ENCODE assay signal across 13 cellular contexts in the genomic region with DNA sequence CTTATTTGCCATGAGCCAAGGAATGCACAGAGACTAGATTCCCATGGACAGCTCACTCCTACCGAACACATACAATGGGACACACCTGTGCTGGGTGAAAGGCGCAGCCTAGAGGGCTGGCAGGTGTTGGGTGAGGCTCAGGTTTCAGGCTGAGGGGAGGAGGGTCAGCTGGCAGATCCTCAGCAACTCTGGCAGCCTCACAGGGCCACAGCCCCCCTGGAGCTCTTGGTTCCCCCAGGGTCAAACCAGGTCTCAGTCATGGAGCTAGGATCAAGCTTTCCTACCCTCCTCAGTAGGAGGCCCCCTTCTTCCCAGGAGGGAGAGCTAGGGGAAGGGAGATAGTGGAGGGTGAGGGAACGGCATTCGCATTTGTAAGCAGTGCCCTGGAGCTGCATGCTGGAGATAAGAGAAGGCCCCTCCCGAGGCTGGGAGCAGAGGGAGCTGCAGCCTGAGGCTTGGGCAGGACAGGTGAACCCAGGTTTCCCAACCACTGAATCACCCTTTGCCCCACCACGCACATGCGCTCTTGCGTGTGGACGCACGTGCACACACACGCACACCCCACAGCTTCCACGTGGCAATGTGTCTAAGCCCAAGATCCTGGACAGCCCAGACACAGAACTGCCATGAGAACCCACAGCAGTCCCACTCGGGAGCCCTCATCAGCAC. TPM values are rescaled to one million over a fixed set of nuclear protein-coding genes. Genes with fewer than 3 reads are reported as not detected.
DNase-seq lines count a peak whose midpoint lies in the region; ATAC-seq, FAIRE-seq and TF ChIP-seq lines count a peak whose summit lies in the region.
"Had no signal": no experiment of that assay in that cellular context is flagged by ENCODE, and none has a peak within 500 bp of the region (broad histone marks: within the 10 kb centered on the region; RNA-seq: fewer than 3 reads in every experiment).

No MANE protein-coding gene starts in this region.

- H3K27ac Mint-ChIP-seq in T-helper 2 cell treated with Interferon-gamma antibody and Interleukin-4, amounts not matched to agents 5 μg/mL and 100 μg/mL, for 36 hours, result no peak overlapping the region
- H3K27ac Mint-ChIP-seq: activated CD8-positive, alpha-beta memory T cell treated with anti-CD3 and anti-CD28 coated beads, Interleukin-2, amount 10 ng/mL, durations not matched to agents 7 days and 5 days had no signal

- H3K4me3 Mint-ChIP-seq in T-helper 2 cell treated with Interferon-gamma antibody and Interleukin-4, amounts not matched to agents 5 μg/mL and 100 μg/mL, for 36 hours, result no peak overlapping the region
- H3K4me3 Mint-ChIP-seq: activated CD8-positive, alpha-beta memory T cell treated with anti-CD3 and anti-CD28 coated beads, Interleukin-2, amount 10 ng/mL, durations not matched to agents 7 days and 5 days had no signal

- ATAC-seq in Right ventricle myocardium superior (ENCODE audit: poor library complexity), result no peak
- ATAC-seq: activated CD8-positive, alpha-beta memory T cell treated with anti-CD3 and anti-CD28 coated beads, Interleukin-2, amount 10 ng/mL, durations not matched to agents 7 days and 5 days had no signal

- H3K4me3 ChIP-seq in esophagus squamous epithelium (no peak overlapping the region), small intestine (ENCODE audit: low read depth in 1 of 2, low read length in 2 of 2) (no peak overlapping the region)
- H3K4me3 ChIP-seq: lung, tibial nerve had no signal

- no peaks in the 10 kb centered on the region for H3K27me3 Mint-ChIP-seq in T-helper 2 cell treated with Interferon-gamma antibody and Interleukin-4, amounts not matched to agents 5 μg/mL and 100 μg/mL, for 36 hours (ENCODE audit: low read depth)
- H3K27me3 Mint-ChIP-seq: activated CD8-positive, alpha-beta memory T cell treated with anti-CD3 and anti-CD28 coated beads, Interleukin-2, amount 10 ng/mL, durations not matched to agents 7 days and 5 days had no signal

- H3K9me3 Mint-ChIP-seq in T-helper 2 cell treated with Interferon-gamma antibody and Interleukin-4, amounts not matched to agents 5 μg/mL and 100 μg/mL, for 36 hours, result peaks cover 5% of the 10 kb centered on the region

- peaks cover 14% of the 10 kb centered on the region for H3K4me1 Mint-ChIP-seq in T-helper 2 cell treated with Interferon-gamma antibody and Interleukin-4, amounts not matched to agents 5 μg/mL and 100 μg/mL, for 36 hours (ENCODE audit: low read depth)

- TF ChIP-seq POLR2A in esophagus squamous epithelium (IDR thresholded peaks at IDR 0.05), result no peak

- H3K4me1 ChIP-seq in esophagus squamous epithelium (peaks cover 0 to 36% (median 0%) of the 10 kb centered on the region in 3 donors), small intestine (ENCODE audit: control insufficient read depth in 2 of 2, insufficient read depth in 1 of 2, low read depth in 1 of 2, low read length in 1 of 2) (no peaks in the 10 kb centered on the region)
- H3K4me1 ChIP-seq: tibial nerve had no signal

- 38 to 61% methylated on average over 3 to 9 of the region's 13 CpGs for WGBS in esophagus squamous epithelium, 2 donors
- 20 to 56% (median 23%) methylated on average over 13 of the region's 13 CpGs for whole genome bisulfite sequencing in small intestine, 3 donors

- DNase-seq in NCI-H510A treated with DMSO at 0.1 percent for 48 hours (lab: John Stamatoyannopoulos, UW) (peak; percentile 65), esophagus squamous epithelium (lab: John Stamatoyannopoulos, UW) (no peak), small intestine (peak; percentile 96), Right ventricle myocardium superior (no peak), NK-92 (lab: John Stamatoyannopoulos, UW; ENCODE audit: unreplicated experiment) (no peak)
- DNase-seq in T-helper 2 cell treated with Interferon-gamma antibody and Interleukin-4, amounts not matched to agents 5 μg/mL and 100 μg/mL, for 36 hours (ENCODE audit: low spot score), result no peak
- DNase-seq: activated CD8-positive, alpha-beta memory T cell treated with anti-CD3 and anti-CD28 coated beads, Interleukin-2, amount 10 ng/mL, durations not matched to agents 7 days and 5 days; dermis blood vessel endothelial cell; glutamatergic neuron had no signal

- no peak for FAIRE-seq in small intestine (lab: Jason Lieb, UNC)

- peak overlapping the region; percentile 2 to 74 (median 65) for H3K27ac ChIP-seq in esophagus squamous epithelium
- H3K27ac ChIP-seq in small intestine (ENCODE audit: low read depth in 1 of 2, low read length in 1 of 2), result peak overlapping the region; percentile 75 to 76
- H3K27ac ChIP-seq: neutrophil, tibial nerve had no signal

- H3K9me3 ChIP-seq in esophagus squamous epithelium, result no peaks in the 10 kb centered on the region
- H3K9me3 ChIP-seq in small intestine (ENCODE audit: control insufficient read depth, low read depth), result no peaks in the 10 kb centered on the region
- H3K9me3 ChIP-seq: neutrophil, tibial nerve had no signal

- no peaks in the 10 kb centered on the region for H3K36me3 Mint-ChIP-seq in T-helper 2 cell treated with Interferon-gamma antibody and Interleukin-4, amounts not matched to agents 5 μg/mL and 100 μg/mL, for 36 hours (ENCODE audit: low read depth)
- H3K36me3 Mint-ChIP-seq: activated CD8-positive, alpha-beta memory T cell treated with anti-CD3 and anti-CD28 coated beads, Interleukin-2, amount 10 ng/mL, durations not matched to agents 7 days and 5 days had no signal

- no peak for TF ChIP-seq CTCF in esophagus squamous epithelium (IDR thresholded peaks at IDR 0.05)

- intact Hi-C loops in esophagus squamous epithelium (cut with DNase I) (no loop called here), Right ventricle myocardium superior (cut with DNase I) (no loop called here)

- TF ChIP-seq RAD21 in Ishikawa (IDR thresholded peaks at IDR 0.05; ENCODE audit: low read depth), result peak; percentile 32; the same call in 1 of the 2 replicates

- no peaks in the 10 kb centered on the region for H3K36me3 ChIP-seq in esophagus squamous epithelium
- no peaks in the 10 kb centered on the region for H3K36me3 ChIP-seq in small intestine (ENCODE audit: control insufficient read depth in 2 of 2, insufficient read depth in 2 of 2, low read length in 2 of 2)
- H3K36me3 ChIP-seq: neutrophil, tibial nerve had no signal

- peak; percentile 67 for TF ChIP-seq EP300 in Ishikawa (IDR thresholded peaks at IDR 0.05; ENCODE audit: borderline replicate concordance)

- H3K27me3 ChIP-seq in esophagus squamous epithelium, result no peaks in the 10 kb centered on the region
- H3K27me3 ChIP-seq in small intestine (ENCODE audit: control insufficient read depth in 2 of 2, insufficient read depth in 2 of 2, low read length in 2 of 2), result no peaks in the 10 kb centered on the region
- H3K27me3 ChIP-seq: neutrophil had no signal

TF ChIP-seq in Ishikawa, 13 proteins besides CTCF, POLR2A, EP300 and RAD21:
- TF ChIP-seq TAF1 (IDR thresholded peaks at IDR 0.05; ENCODE audit: low read depth), result no peak
- peak; percentile 76 for TF ChIP-seq ZBTB7A (IDR thresholded peaks at IDR 0.05; ENCODE audit: low read depth)
- TF ChIP-seq CEBPB (IDR thresholded peaks at IDR 0.05), result no peak
- TF ChIP-seq TEAD4 (IDR thresholded peaks at IDR 0.05), result peak; percentile 81; the same call in 1 of the 2 replicates
- no peak; the same call in 1 of the 2 replicates for TF ChIP-seq FOXM1 (IDR thresholded peaks at IDR 0.05; ENCODE audit: borderline replicate concordance, low read depth)
- TF ChIP-seq, protein P1, sequence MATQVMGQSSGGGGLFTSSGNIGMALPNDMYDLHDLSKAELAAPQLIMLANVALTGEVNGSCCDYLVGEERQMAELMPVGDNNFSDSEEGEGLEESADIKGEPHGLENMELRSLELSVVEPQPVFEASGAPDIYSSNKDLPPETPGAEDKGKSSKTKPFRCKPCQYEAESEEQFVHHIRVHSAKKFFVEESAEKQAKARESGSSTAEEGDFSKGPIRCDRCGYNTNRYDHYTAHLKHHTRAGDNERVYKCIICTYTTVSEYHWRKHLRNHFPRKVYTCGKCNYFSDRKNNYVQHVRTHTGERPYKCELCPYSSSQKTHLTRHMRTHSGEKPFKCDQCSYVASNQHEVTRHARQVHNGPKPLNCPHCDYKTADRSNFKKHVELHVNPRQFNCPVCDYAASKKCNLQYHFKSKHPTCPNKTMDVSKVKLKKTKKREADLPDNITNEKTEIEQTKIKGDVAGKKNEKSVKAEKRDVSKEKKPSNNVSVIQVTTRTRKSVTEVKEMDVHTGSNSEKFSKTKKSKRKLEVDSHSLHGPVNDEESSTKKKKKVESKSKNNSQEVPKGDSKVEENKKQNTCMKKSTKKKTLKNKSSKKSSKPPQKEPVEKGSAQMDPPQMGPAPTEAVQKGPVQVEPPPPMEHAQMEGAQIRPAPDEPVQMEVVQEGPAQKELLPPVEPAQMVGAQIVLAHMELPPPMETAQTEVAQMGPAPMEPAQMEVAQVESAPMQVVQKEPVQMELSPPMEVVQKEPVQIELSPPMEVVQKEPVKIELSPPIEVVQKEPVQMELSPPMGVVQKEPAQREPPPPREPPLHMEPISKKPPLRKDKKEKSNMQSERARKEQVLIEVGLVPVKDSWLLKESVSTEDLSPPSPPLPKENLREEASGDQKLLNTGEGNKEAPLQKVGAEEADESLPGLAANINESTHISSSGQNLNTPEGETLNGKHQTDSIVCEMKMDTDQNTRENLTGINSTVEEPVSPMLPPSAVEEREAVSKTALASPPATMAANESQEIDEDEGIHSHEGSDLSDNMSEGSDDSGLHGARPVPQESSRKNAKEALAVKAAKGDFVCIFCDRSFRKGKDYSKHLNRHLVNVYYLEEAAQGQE (IDR thresholded peaks at IDR 0.05; ENCODE audit: low read depth), result peak; percentile 31; the same call in 1 of the 2 replicates
- peak; percentile 93 for TF ChIP-seq TCF12 (IDR thresholded peaks at IDR 0.05; ENCODE audit: low read depth)
- TF ChIP-seq CREB1 (IDR thresholded peaks at IDR 0.05; ENCODE audit: low read depth), result no peak
- peak; percentile 42; the same call in 1 of the 2 replicates for TF ChIP-seq YY1 (IDR thresholded peaks at IDR 0.05; ENCODE audit: low read depth)
- TF ChIP-seq, protein P2, sequence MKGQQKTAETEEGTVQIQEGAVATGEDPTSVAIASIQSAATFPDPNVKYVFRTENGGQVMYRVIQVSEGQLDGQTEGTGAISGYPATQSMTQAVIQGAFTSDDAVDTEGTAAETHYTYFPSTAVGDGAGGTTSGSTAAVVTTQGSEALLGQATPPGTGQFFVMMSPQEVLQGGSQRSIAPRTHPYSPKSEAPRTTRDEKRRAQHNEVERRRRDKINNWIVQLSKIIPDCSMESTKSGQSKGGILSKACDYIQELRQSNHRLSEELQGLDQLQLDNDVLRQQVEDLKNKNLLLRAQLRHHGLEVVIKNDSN (IDR thresholded peaks at IDR 0.05), result peak; percentile 32
- no peak for TF ChIP-seq EGR1 (IDR thresholded peaks at IDR 0.05)
- peak; percentile 76 for TF ChIP-seq NFIC (IDR thresholded peaks at IDR 0.05)
- TF ChIP-seq, protein P3, sequence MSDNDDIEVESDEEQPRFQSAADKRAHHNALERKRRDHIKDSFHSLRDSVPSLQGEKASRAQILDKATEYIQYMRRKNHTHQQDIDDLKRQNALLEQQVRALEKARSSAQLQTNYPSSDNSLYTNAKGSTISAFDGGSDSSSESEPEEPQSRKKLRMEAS (IDR thresholded peaks at IDR 0.05), result no peak; the same call in none of the 2 replicates

RNA-seq across cellular contexts. Expression of a gene that starts 26.3 kb away (rescaled TPM):
- total RNA-seq in esophagus squamous epithelium (100 to 1,000 TPM in 3 of 4 donors, 10 to 100 TPM in 1; 71.0 to 202 (median 151) TPM), Right ventricle myocardium superior (56.4 TPM)
- polyA plus RNA-seq in small intestine, result 10 to 100 TPM; 12.7 to 64.7 (median 36.0) TPM

Comparison
In these comparisons a context has a peak if more than half of its experiments do, and no peak if none do; other contexts are left out.
1. DNase-seq: peak in NCI-H510A treated with DMSO at 0.1 percent for 48 hours (single experiment) and small intestine (single experiment); none in esophagus squamous epithelium (single experiment), Right ventricle myocardium superior (single experiment), T-helper 2 cell treated with Interferon-gamma antibody and Interleukin-4, amounts not matched to agents 5 μg/mL and 100 μg/mL, for 36 hours (single experiment) and NK-92 (single experiment).